In the genomic region with DNA sequence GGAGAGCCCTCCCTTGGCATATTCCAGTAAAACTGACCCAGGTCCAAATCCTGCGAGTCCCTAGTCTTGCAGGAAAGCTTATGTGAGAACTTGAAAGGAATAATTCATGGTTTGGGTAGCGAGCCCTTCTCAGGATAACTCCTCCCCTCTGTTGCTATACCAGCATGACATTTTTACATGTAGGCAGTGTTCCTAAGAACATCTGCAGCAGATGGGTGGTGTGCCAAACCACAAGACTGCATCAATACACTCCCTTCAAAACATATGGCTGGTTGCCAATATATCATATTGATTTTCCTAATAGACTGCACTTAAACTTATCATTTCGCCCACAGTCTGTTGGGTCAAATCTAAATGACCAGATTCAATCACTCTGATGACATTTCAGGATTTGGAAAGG, we compare ENCODE assay signal across 12 cellular contexts. TPM values are rescaled to one million over a fixed set of nuclear protein-coding genes. Genes with fewer than 3 reads are reported as not detected.
A peak's percentile ranks its signal among the peaks of the same experiment; 100 is the strongest.
DNase-seq lines count a peak whose midpoint lies in the region; ATAC-seq and TF ChIP-seq lines count a peak whose summit lies in the region.
"Had no signal": no experiment of that assay in that cellular context is flagged by ENCODE, and none has a peak within 500 bp of the region (broad histone marks: within the 10 kb centered on the region; RNA-seq: fewer than 3 reads in every experiment).

No MANE protein-coding gene starts in this region.

- TF ChIP-seq EP300 in upper lobe of left lung (IDR thresholded peaks at IDR 0.05), result no peak

- no peak overlapping the region for H4K8ac ChIP-seq in mesendoderm (ENCODE audit: low read depth, low read length)

- H3K4me2 ChIP-seq in mesendoderm (ENCODE audit: low read length), result no peak overlapping the region

- H3K4ac ChIP-seq in mesendoderm (ENCODE audit: low read depth, low read length), result no peak overlapping the region

- no peak overlapping the region for H3K56ac ChIP-seq in mesendoderm (ENCODE audit: low read length)

- no peak overlapping the region for H3K18ac ChIP-seq in mesendoderm (ENCODE audit: low read length)

- no TSS peak for BruUV-seq in Caco-2 (replicated peaks; lab: Mats Ljungman, UMichigan)

- no peaks in the 10 kb centered on the region for H3K79me2 ChIP-seq in mesendoderm (ENCODE audit: control insufficient read depth, insufficient read depth, low read length)

- WGBS in upper lobe of left lung, 2 donors, result 76 to 87% methylated on average over 3 of the region's 3 CpGs
- no CpG with 5 or more reads among the region's 3 CpGs for WGBS in mesendoderm (ENCODE audit: extremely low coverage, insufficient coverage, low lambda C conversion rate)

- peaks cover 20 to 22% (median 21%) of the 10 kb centered on the region in 4 donors for H3K4me1 ChIP-seq in upper lobe of left lung
- no peaks in the 10 kb centered on the region for H3K4me1 ChIP-seq in Caco-2
- no peaks in the 10 kb centered on the region for H3K4me1 ChIP-seq in mesendoderm (ENCODE audit: control insufficient read depth, low read depth, low read length)

- H2BK15ac ChIP-seq in mesendoderm (replicated peaks; ENCODE audit: low read depth), result no peak overlapping the region

- no peak overlapping the region for H2AK5ac ChIP-seq in mesendoderm (ENCODE audit: low read length)

- intact Hi-C loops in Caco-2 (cut with micrococcal nuclease; ENCODE audit: unreplicated experiment), result loop anchor here (5.0 kb wide), 1 partner anchor 204 kb away; a partner anchor contains a TSS

- H3K9me3 Mint-ChIP-seq in Caco-2 (ENCODE audit: unreplicated experiment), result no peaks in the 10 kb centered on the region
- H3K9me3 Mint-ChIP-seq: activated CD4-positive, alpha-beta memory T cell treated with anti-CD3 and anti-CD28 coated beads for 36 hours; activated T-helper 2 cell treated with anti-CD3 and anti-CD28 coated beads, Interferon-gamma antibody, Interleukin-2, Interleukin-4, amounts not matched to agents 10 μg/mL and 5 μg/mL and 100 μg/mL, durations not matched to agents 14 hours and 24 hours and 36 hours had no signal

- no peak overlapping the region for H2BK5ac ChIP-seq in mesendoderm (ENCODE audit: low read length)

- H3K4me1 Mint-ChIP-seq in Caco-2 (ENCODE audit: low read depth, unreplicated experiment), result no peaks in the 10 kb centered on the region

- DNase-seq in NCI-H345 (lab: John Stamatoyannopoulos, UW) (peak; percentile 17), NCI-H345 treated with DMSO at 0.1 percent for 48 hours (lab: John Stamatoyannopoulos, UW; ENCODE audit: unreplicated experiment) (no peak), astrocyte of the cerebellum (ENCODE audit: low read depth) (peak; percentile 43), fibroblast of the conjunctiva (ENCODE audit: low read depth) (peak; percentile 71), upper lobe of left lung (no peak), Caco-2 (no peak), mesendoderm (no peak), HPDE6-E6E7 (ENCODE audit: extremely low spot score) (no peak)
- DNase-seq: activated CD4-positive, alpha-beta memory T cell treated with anti-CD3 and anti-CD28 coated beads for 36 hours; SIG-M5 had no signal

- H3K27me3 ChIP-seq in upper lobe of left lung, result no peaks in the 10 kb centered on the region
- H3K27me3 ChIP-seq in Caco-2 (replicated peaks; ENCODE audit: control insufficient read depth, insufficient read depth, low read length), result no peaks in the 10 kb centered on the region
- no peaks in the 10 kb centered on the region for H3K27me3 ChIP-seq in mesendoderm (ENCODE audit: insufficient read depth, low read length, poor library complexity)
- H3K27me3 ChIP-seq: tibial nerve had no signal

- H4K5ac ChIP-seq in mesendoderm (ENCODE audit: low read length), result no peak overlapping the region

- TF ChIP-seq POLR2A in upper lobe of left lung (IDR thresholded peaks at IDR 0.05), result no peak

- H3K9ac ChIP-seq in mesendoderm (ENCODE audit: low read length), result no peak overlapping the region

- H3K27ac ChIP-seq in upper lobe of left lung (peak overlapping the region; percentile 67 to 73 (median 70)), mesendoderm (ENCODE audit: low read depth, low read length) (no peak overlapping the region)

- H3K79me1 ChIP-seq in mesendoderm (ENCODE audit: low read length), result no peaks in the 10 kb centered on the region

- H3K9me3 ChIP-seq in upper lobe of left lung (no peaks in the 10 kb centered on the region), Caco-2 (no peaks in the 10 kb centered on the region)
- H3K9me3 ChIP-seq: tibial nerve had no signal

- TF ChIP-seq CTCF in astrocyte of the cerebellum (IDR thresholded peaks at IDR 0.05; ENCODE audit: low read depth, low read length, missing control alignments) (no peak), upper lobe of left lung (IDR thresholded peaks at IDR 0.05) (no peak), Caco-2 (IDR thresholded peaks at IDR 0.05; ENCODE audit: insufficient read depth in 1 of 2, low read depth in 1 of 2, low read length in 1 of 2, severe bottlenecking in 1 of 2, unreplicated experiment in 1 of 2) (no peak)

- H3K36me3 Mint-ChIP-seq in Caco-2 (ENCODE audit: insufficient read depth, unreplicated experiment), result peaks cover 79% of the 10 kb centered on the region

- H3K36me3 ChIP-seq in upper lobe of left lung (peaks cover 5 to 71% (median 38%) of the 10 kb centered on the region in 4 donors), Caco-2 (ENCODE audit: control insufficient read depth, insufficient read depth, low read length) (peaks cover 6% of the 10 kb centered on the region), mesendoderm (ENCODE audit: control insufficient read depth, insufficient read depth, low read length) (peaks cover 8% of the 10 kb centered on the region)

- no peak overlapping the region for H3K4me3 ChIP-seq in astrocyte of the cerebellum (ENCODE audit: low read depth, low read length)
- no peak overlapping the region for H3K4me3 ChIP-seq in upper lobe of left lung
- no peak overlapping the region for H3K4me3 ChIP-seq in Caco-2 (ENCODE audit: low read depth, low read length)
- no peak overlapping the region for H3K4me3 ChIP-seq in mesendoderm (ENCODE audit: low read length)
- H3K4me3 ChIP-seq: tibial nerve had no signal

- H3K27ac Mint-ChIP-seq in Caco-2 (ENCODE audit: unreplicated experiment), result no peak overlapping the region
- H3K27ac Mint-ChIP-seq: activated CD4-positive, alpha-beta memory T cell treated with anti-CD3 and anti-CD28 coated beads for 36 hours; activated T-helper 2 cell treated with anti-CD3 and anti-CD28 coated beads, Interferon-gamma antibody, Interleukin-2, Interleukin-4, amounts not matched to agents 10 μg/mL and 5 μg/mL and 100 μg/mL, durations not matched to agents 14 hours and 24 hours and 36 hours had no signal

- H3K4me3 Mint-ChIP-seq in Caco-2 (ENCODE audit: unreplicated experiment), result no peak overlapping the region
- H3K4me3 Mint-ChIP-seq: activated CD4-positive, alpha-beta memory T cell treated with anti-CD3 and anti-CD28 coated beads for 36 hours had no signal

- no peak overlapping the region for H3K23ac ChIP-seq in mesendoderm (ENCODE audit: low read length)

- POLR2A ChIA-PET in Caco-2 (lab: Charles Lee), result no interaction called here

- no peak overlapping the region for H2BK120ac ChIP-seq in mesendoderm (ENCODE audit: low read depth, low read length)

- peak in 1 of 2 donors; percentile 45 for ATAC-seq in upper lobe of left lung (ENCODE audit: low FRiP score in 2 of 2)

- no peaks in the 10 kb centered on the region for H3K27me3 Mint-ChIP-seq in Caco-2 (ENCODE audit: insufficient read depth, unreplicated experiment)
- H3K27me3 Mint-ChIP-seq: activated CD4-positive, alpha-beta memory T cell treated with anti-CD3 and anti-CD28 coated beads for 36 hours had no signal

- CTCF ChIA-PET in Caco-2 (lab: Charles Lee), result interaction anchor here (0.6 kb wide), 1 partner anchor 33 kb away, joined by 4 read pairs; no protein-coding TSS in a partner anchor

- in situ Hi-C loops in astrocyte of the cerebellum (cut with HindIII; ENCODE audit: low sequenced_read_pairs), result loop anchor here (10.0 kb wide), 1 partner anchor 91 kb away; no protein-coding TSS in a partner anchor

RNA-seq across cellular contexts. Expression of a gene that starts 19.9 kb away (rescaled TPM):
- total RNA-seq in upper lobe of left lung (100 to 1,000 TPM in 1 of 6 donors, 10 to 100 TPM in 5; 49.9 to 113 (median 75.2) TPM), Caco-2 (2022) (141 and 143 TPM in 2 replicates)
- polyA plus RNA-seq in mesendoderm (2013, experiment 1 of 2), result 75.7 TPM
- 77.7 TPM for polyA plus RNA-seq in mesendoderm (2013, experiment 2 of 2)

RNA-seq across cellular contexts. Expression of a gene that starts 20.2 kb away (rescaled TPM):
- 100 to 1,000 TPM in 1 of 6 donors, 10 to 100 TPM in 5; 26.9 to 102 (median 30.3) TPM for total RNA-seq in upper lobe of left lung
- total RNA-seq in Caco-2 (2022), result 56.7 and 57.7 TPM in 2 replicates
- 33.0 TPM for polyA plus RNA-seq in mesendoderm (2013, experiment 1 of 2)
- polyA plus RNA-seq in mesendoderm (2013, experiment 2 of 2), result 32.1 TPM

Comparison
In these comparisons a context has a peak if more than half of its experiments do, and no peak if none do; other contexts are left out.
1. DNase-seq: peak in NCI-H345 (single experiment), astrocyte of the cerebellum (single experiment) and fibroblast of the conjunctiva (single experiment); none in NCI-H345 treated with DMSO at 0.1 percent for 48 hours (single experiment), upper lobe of left lung (0 of 2), Caco-2 (0 of 2), mesendoderm (single experiment) and HPDE6-E6E7 (single experiment).